In genomic region chr9:133528001-133528886, GRCh38 we compare ENCODE assay signal across 28 cellular contexts. TPM values are rescaled to one million over a fixed set of nuclear protein-coding genes. Genes with fewer than 3 reads are reported as not detected.
DNase-seq lines count a peak whose midpoint lies in the region; ATAC-seq, FAIRE-seq and TF ChIP-seq lines count a peak whose summit lies in the region.
"Had no signal": no experiment of that assay in that cellular context is flagged by ENCODE, and none has a peak within 500 bp of the region (broad histone marks: within the 10 kb centered on the region; RNA-seq: fewer than 3 reads in every experiment).

No MANE protein-coding gene starts in this region.

- H3K27ac ChIP-seq in dorsolateral prefrontal cortex = peak overlapping the region in 34 of 59 donors; percentile 13 to 92 (median 82)
- peak overlapping the region; percentile 51 for H3K27ac ChIP-seq in upper lobe of right lung
- no peak overlapping the region for H3K27ac ChIP-seq in small intestine (ENCODE audit: low read depth in 1 of 2, low read length in 1 of 2)
- H3K27ac ChIP-seq: A549, colonic mucosa, HL-60 had no signal

- ATAC-seq in Right ventricle myocardium inferior = peak; percentile 36
- no peak for ATAC-seq in upper lobe of right lung
- ATAC-seq in GM18520 (IDR thresholded peaks at IDR 0.05; ENCODE audit: unreplicated experiment) = no peak
- ATAC-seq: A549; activated CD4-positive, CD25-positive, alpha-beta regulatory T cell treated with anti-CD3 and anti-CD28 coated beads, Interleukin-2, amount 50 U/mL, for 24 hours; activated naive CD4-positive, alpha-beta T cell treated with anti-CD3 and anti-CD28 coated beads, Interleukin-2, amount 50 U/mL, for 72 hours; SK-N-SH treated with all-trans-retinoic acid at 6 μM for 48 hours; stimulated activated naive CD8-positive, alpha-beta T cell treated with anti-CD3 and anti-CD28 coated beads, Interleukin-15, Interleukin-2, amounts not matched to agents 100 U/mL and 50 U/mL, for 24 hours had no signal

- no peak for FAIRE-seq in small intestine (lab: Jason Lieb, UNC)
- FAIRE-seq: A549, D721Med had no signal

- intact Hi-C loops in Right ventricle myocardium inferior (cut with DNase I) (no loop called here), cardiac septum (cut with DNase I) (no loop called here), dorsolateral prefrontal cortex (cut with DNase I) (no loop called here), upper lobe of right lung (cut with DNase I) (no loop called here)

- DNase-seq in Right ventricle myocardium inferior (ENCODE audit: missing footprints) (no peak), cardiac septum (ENCODE audit: low spot score) (no peak), dorsolateral prefrontal cortex (no peak), upper lobe of right lung (no peak), small intestine (no peak)
- DNase-seq in stimulated activated CD8-positive, alpha-beta memory T cell treated with anti-CD3 and anti-CD28 coated beads, Interleukin-4, amount 100 ng/mL, for 48 hours = no peak
- DNase-seq: colonic mucosa; GDM1; IMR-90; islet precursor cell; MM.1S; NCI-H774; stimulated activated CD4-positive, alpha-beta T cell treated with anti-CD3 and anti-CD28 coated beads, Interleukin-2, amount 100 ng/mL, for 24 hours; stimulated activated naive CD8-positive, alpha-beta T cell treated with anti-CD3 and anti-CD28 coated beads, Interleukin-15, Interleukin-2, amounts not matched to agents 100 U/mL and 50 U/mL, for 24 hours; T1000 had no signal

- peaks cover 83% of the 10 kb centered on the region for H3K4me1 Mint-ChIP-seq in nephron

- WGBS in small intestine, 3 donors = 57 to 72% (median 61%) methylated on average over 21 to 22 of the region's 22 CpGs

- H3K9me3 Mint-ChIP-seq in nephron = no peaks in the 10 kb centered on the region
- H3K9me3 Mint-ChIP-seq: activated naive CD4-positive, alpha-beta T cell treated with anti-CD3 and anti-CD28 coated beads, Interleukin-2, amount 50 U/mL, for 72 hours; activated T-helper 1 cell treated with anti-CD3 and anti-CD28 coated beads, Interleukin-12 subunit alpha, Interleukin-12 subunit beta, Interleukin-2, Interleukin-4 antibody, amounts not matched to agents 30 ng/mL and 10 ng/mL and 1 ng/mL, durations not matched to agents 14 hours and 24 hours and 36 hours; mesothelial cell of epicardium; neural crest cell had no signal

- TF ChIP-seq CTCF in dorsolateral prefrontal cortex (IDR thresholded peaks at IDR 0.05 in 54 of 56, conservative IDR thresholded peaks at IDR 0.05 in 2 of 56; ENCODE audit: low read depth in 1 of 56, partially characterized antibody in 56 of 56) = no peak
- no peak for TF ChIP-seq CTCF in nephron (IDR thresholded peaks at IDR 0.05; ENCODE audit: unreplicated experiment in 3 of 3)
- TF ChIP-seq CTCF in upper lobe of right lung (IDR thresholded peaks at IDR 0.05) = no peak

- peak overlapping the region; percentile 97 to 99 (median 98) for H3K27ac Mint-ChIP-seq in nephron
- H3K27ac Mint-ChIP-seq: activated naive CD4-positive, alpha-beta T cell treated with anti-CD3 and anti-CD28 coated beads, Interleukin-2, amount 50 U/mL, for 72 hours; activated T-helper 1 cell treated with anti-CD3 and anti-CD28 coated beads, Interleukin-12 subunit alpha, Interleukin-12 subunit beta, Interleukin-2, Interleukin-4 antibody, amounts not matched to agents 30 ng/mL and 10 ng/mL and 1 ng/mL, durations not matched to agents 14 hours and 24 hours and 36 hours had no signal

- H3K9me3 ChIP-seq in upper lobe of right lung (no peaks in the 10 kb centered on the region), small intestine (ENCODE audit: control insufficient read depth, low read depth) (no peaks in the 10 kb centered on the region)
- H3K9me3 ChIP-seq: A549, colonic mucosa, upper lobe of left lung had no signal

- H3K4me1 ChIP-seq in upper lobe of right lung (peaks cover 26% of the 10 kb centered on the region), small intestine (ENCODE audit: control insufficient read depth in 2 of 2, insufficient read depth in 1 of 2, low read depth in 1 of 2, low read length in 1 of 2) (peaks cover 0 to 4% of the 10 kb centered on the region in 2 donors)
- H3K4me1 ChIP-seq: colonic mucosa had no signal

- H3K36me3 ChIP-seq in upper lobe of right lung (no peaks in the 10 kb centered on the region), small intestine (ENCODE audit: control insufficient read depth in 2 of 2, insufficient read depth in 2 of 2, low read length in 2 of 2) (no peaks in the 10 kb centered on the region)
- H3K36me3 ChIP-seq: colonic mucosa, upper lobe of left lung had no signal

- peak overlapping the region in 5 of 59 donors; percentile 12 to 35 (median 14) for H3K4me3 ChIP-seq in dorsolateral prefrontal cortex
- H3K4me3 ChIP-seq in upper lobe of right lung = no peak overlapping the region
- H3K4me3 ChIP-seq in small intestine (ENCODE audit: low read depth in 1 of 2, low read length in 2 of 2) = no peak overlapping the region
- H3K4me3 ChIP-seq: A549, colonic mucosa, upper lobe of left lung had no signal

- no peaks in the 10 kb centered on the region for H3K36me3 Mint-ChIP-seq in nephron (ENCODE audit: low read depth)
- H3K36me3 Mint-ChIP-seq: activated naive CD4-positive, alpha-beta T cell treated with anti-CD3 and anti-CD28 coated beads, Interleukin-2, amount 50 U/mL, for 72 hours; mesothelial cell of epicardium had no signal

- H3K4me3 Mint-ChIP-seq in nephron = peak overlapping the region; percentile 54 to 89 (median 67)
- H3K4me3 Mint-ChIP-seq: activated T-helper 1 cell treated with anti-CD3 and anti-CD28 coated beads, Interleukin-12 subunit alpha, Interleukin-12 subunit beta, Interleukin-2, Interleukin-4 antibody, amounts not matched to agents 30 ng/mL and 10 ng/mL and 1 ng/mL, durations not matched to agents 14 hours and 24 hours and 36 hours; neural crest cell had no signal

- H3K27me3 ChIP-seq in dorsolateral prefrontal cortex = no peaks in the 10 kb centered on the region
- peaks cover 12% of the 10 kb centered on the region for H3K27me3 ChIP-seq in upper lobe of right lung
- H3K27me3 ChIP-seq in small intestine (ENCODE audit: control insufficient read depth in 2 of 2, insufficient read depth in 2 of 2, low read length in 2 of 2) = no peaks in the 10 kb centered on the region
- H3K27me3 ChIP-seq: colonic mucosa, upper lobe of left lung had no signal

- peaks cover 20% of the 10 kb centered on the region for H3K27me3 Mint-ChIP-seq in nephron (ENCODE audit: low read depth)

RNA-seq across cellular contexts. Expression of gene MYMK, which starts 3.5 kb away (rescaled TPM):
- not detected for total RNA-seq in Right ventricle myocardium inferior
- not detected for total RNA-seq in cardiac septum
- 1 to 10 TPM in 5 of 120 experiments, under 1 TPM in 14, not detected in 101; 0.39 to 3.1 (median 0.75) TPM for total RNA-seq in dorsolateral prefrontal cortex
- not detected for total RNA-seq in upper lobe of right lung
- polyA plus RNA-seq in small intestine = not detected
- total RNA-seq: activated naive CD4-positive, alpha-beta T cell treated with anti-CD3 and anti-CD28 coated beads, Interleukin-2, amount 50 U/mL, for 72 hours; activated T-helper 1 cell treated with anti-CD3 and anti-CD28 coated beads, Interleukin-12 subunit alpha, Interleukin-12 subunit beta, Interleukin-2, Interleukin-4 antibody, amounts not matched to agents 30 ng/mL and 10 ng/mL and 1 ng/mL, durations not matched to agents 14 hours and 24 hours and 36 hours; colonic mucosa; IMR-90; mesothelial cell of epicardium; neural crest cell; upper lobe of left lung had no signal
- polyA plus RNA-seq: A549, BJ, IMR-90 had no signal

RNA-seq across cellular contexts. Expression of gene ADAMTSL2, which starts 6.3 kb away (rescaled TPM):
- total RNA-seq in Right ventricle myocardium inferior (9.5 TPM), cardiac septum (9.6 TPM), dorsolateral prefrontal cortex (10 to 100 TPM in 118 of 120 experiments, 1 to 10 TPM in 2; 9.6 to 24.0 (median 15.4) TPM), upper lobe of right lung (17.4 TPM)
- polyA plus RNA-seq in small intestine = 1 to 10 TPM in 1 of 3 donors, under 1 TPM in 2; 0.22 to 1.2 (median 0.27) TPM
- total RNA-seq: activated T-helper 1 cell treated with anti-CD3 and anti-CD28 coated beads, Interleukin-12 subunit alpha, Interleukin-12 subunit beta, Interleukin-2, Interleukin-4 antibody, amounts not matched to agents 30 ng/mL and 10 ng/mL and 1 ng/mL, durations not matched to agents 14 hours and 24 hours and 36 hours; IMR-90 had no signal
- polyA plus RNA-seq: A549, BJ, IMR-90 had no signal

RNA-seq across cellular contexts. Expression of gene SLC2A6, which starts 49.3 kb away (rescaled TPM):
- total RNA-seq in Right ventricle myocardium inferior (2.7 TPM), cardiac septum (3.6 TPM), dorsolateral prefrontal cortex (10 to 100 TPM; 14.8 to 39.2 (median 25.7) TPM), upper lobe of right lung (11.4 TPM)
- 1 to 10 TPM in 2 of 3 donors, under 1 TPM in 1; 0.89 to 2.5 (median 1.6) TPM for polyA plus RNA-seq in small intestine

Comparison
In these comparisons a context has a peak if more than half of its experiments do, and no peak if none do; other contexts are left out.
1. H3K27ac ChIP-seq: peak in dorsolateral prefrontal cortex (34 of 59) and upper lobe of right lung (single experiment); none in small intestine (0 of 2).